ENCODE assay signal across 21 cellular contexts in the genomic region with DNA sequence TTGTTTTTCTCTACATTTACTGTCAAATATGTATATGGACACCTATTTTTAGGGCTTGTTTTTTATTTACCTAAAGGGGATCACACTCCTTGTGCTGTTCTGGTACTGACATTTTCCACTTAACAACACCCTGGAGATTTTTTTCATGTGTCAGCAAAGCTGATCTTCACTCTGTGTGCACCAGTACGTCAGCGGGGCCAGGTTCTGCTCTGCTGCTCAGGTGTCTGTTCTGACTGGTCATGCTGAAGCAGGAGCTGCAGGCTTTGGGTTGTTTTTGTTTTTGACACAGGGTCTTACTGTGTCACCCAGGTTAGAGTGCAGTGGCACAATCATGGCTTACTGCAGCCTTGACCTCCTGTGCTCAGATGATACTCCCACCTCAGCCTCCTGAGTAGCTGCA.
A peak's percentile ranks its signal among the peaks of the same experiment; 100 is the strongest.
DNase-seq lines count a peak whose midpoint lies in the region; ATAC-seq, FAIRE-seq and TF ChIP-seq lines count a peak whose summit lies in the region.
"Had no signal": no experiment of that assay in that cellular context is flagged by ENCODE, and none has a peak within 500 bp of the region (broad histone marks: within the 10 kb centered on the region; RNA-seq: fewer than 3 reads in every experiment).

No MANE protein-coding gene starts in this region.

- peak; percentile 51 for FAIRE-seq in GM12892 (lab: Jason Lieb, UNC)
- no peak for FAIRE-seq in GM12878 (lab: Jason Lieb, UNC)
- FAIRE-seq: TTC549 had no signal

- H3K27me3 ChIP-seq in GM12878 (replicated peaks in 1 of 2; ENCODE audit: control insufficient read depth in 2 of 2, insufficient read depth in 2 of 2, low read length in 1 of 2) (no peaks in the 10 kb centered on the region), testis (no peaks in the 10 kb centered on the region)
- H3K27me3 ChIP-seq: uterus had no signal

- 0% methylated on average over 2 of the region's 2 CpGs for WGBS in GM12878 (ENCODE audit: insufficient coverage, insufficient replicate concordance, low lambda C conversion rate, missing lambda C conversion rate)
- 86 to 95% methylated on average over 2 of the region's 2 CpGs for WGBS in testis, 2 donors

- no peak for TF ChIP-seq EP300 in GM12878 (IDR thresholded peaks at IDR 0.05; ENCODE audit: borderline replicate concordance in 1 of 2, control insufficient read depth in 1 of 2, low read depth in 2 of 2, low read length in 2 of 2)

- CTCF ChIA-PET in GM12878 (lab: Yijun Ruan, JAX): interaction anchor here (0.9 to 1.9 kb wide), 6 partner anchors 10 to 84 kb away, joined by 3 to 6 read pairs (median 4); no protein-coding TSS in a partner anchor

- H3K9ac ChIP-seq in GM12878 (ENCODE audit: control insufficient read depth, insufficient read depth, low read length): no peak overlapping the region

- TF ChIP-seq CTCF in GM12878 (IDR thresholded peaks at IDR 0.05 in 2 of 3, conservative IDR thresholded peaks at IDR 0.05 in 1 of 3; ENCODE audit: control insufficient read depth in 2 of 3, extremely low read depth in 1 of 3, insufficient read depth in 1 of 3, low read depth in 3 of 3, low read length in 3 of 3) (no peak), testis (IDR thresholded peaks at IDR 0.05) (no peak)

- no peak overlapping the region for H3K4me2 ChIP-seq in GM12878 (ENCODE audit: control insufficient read depth, insufficient read depth)

- no peaks in the 10 kb centered on the region for H3K9me3 ChIP-seq in GM12878 (replicated peaks; ENCODE audit: control insufficient read depth, insufficient read depth, low read length)
- H3K9me3 ChIP-seq in testis: no peaks in the 10 kb centered on the region
- H3K9me3 ChIP-seq: prostate gland, uterus had no signal

- no peak for TF ChIP-seq RAD21 in GM12878 (IDR thresholded peaks at IDR 0.05; ENCODE audit: insufficient read depth, low read depth, low read length)

- BruUV-seq in GM12878 (replicated peaks; lab: Mats Ljungman, UMichigan): no TSS peak

- H3K36me3 ChIP-seq in GM12878 (ENCODE audit: control insufficient read depth in 2 of 2, insufficient read depth in 2 of 2, low read length in 1 of 2) (no peaks in the 10 kb centered on the region), testis (ENCODE audit: low read depth, missing control alignments) (no peaks in the 10 kb centered on the region)
- H3K36me3 ChIP-seq: prostate gland, uterus had no signal

- in situ Hi-C loops in GM12878 (cut with MboI): no loop called here

- ATAC-seq in GM21447 (IDR thresholded peaks at IDR 0.05; ENCODE audit: unreplicated experiment) (peak; percentile 72), GM12878 (peak; percentile 99)
- ATAC-seq: HCT116, left lobe of liver had no signal

- SMC1A ChIA-PET in GM12878 (lab: Charles Lee; ENCODE audit: uncharacterized antibody, unreplicated experiment): interaction anchor here (1.0 to 4.3 kb wide), 13 partner anchors 9 to 344 kb away, joined by 3 to 30 read pairs (median 9); no protein-coding TSS in a partner anchor

- DNase-seq in GM12892 (ENCODE audit: insufficient read length): no peak
- no peak for DNase-seq in GM12878 (ENCODE audit: low read depth, low spot score)
- DNase-seq in renal cortical epithelial cell (ENCODE audit: low read depth): peak; percentile 23
- no peak for DNase-seq in occipital lobe (lab: John Stamatoyannopoulos, UW)
- DNase-seq in testis: no peak
- no peak for DNase-seq in activated naive CD4-positive, alpha-beta T cell treated with anti-CD3 and anti-CD28 coated beads, Interleukin-2, amount 50 U/mL, for 16 hours
- no peak for DNase-seq in midbrain (lab: John Stamatoyannopoulos, UW)
- DNase-seq: activated CD8-positive, alpha-beta memory T cell treated with anti-CD3 and anti-CD28 coated beads for 24 hours; activated T-cell treated with anti-CD3 and anti-CD28 coated beads, Interleukin-2, amount 50 U/mL, for 24 hours; caudate nucleus; CD4-positive, alpha-beta memory T cell; DMS 273 treated with DMSO at 0.1 percent for 48 hours; NCI-H1105 treated with DMSO at 0.1 percent for 48 hours; NCI-H446 treated with DMSO at 0.1 percent for 48 hours; SHP77 treated with DMSO at 0.1 percent for 48 hours; uterus had no signal

- H3K4me3 ChIP-seq in GM12878 (no peak overlapping the region), testis (no peak overlapping the region)
- H3K4me3 ChIP-seq: prostate gland, uterus had no signal

- POLR2A ChIA-PET in GM12878 (lab: Charles Lee): interaction anchor here (1.0 to 1.7 kb wide), 7 partner anchors 10 to 72 kb away, joined by 3 to 5 read pairs (median 3); no protein-coding TSS in a partner anchor

- H3K79me2 ChIP-seq in GM12878 (ENCODE audit: control insufficient read depth, insufficient read depth, low read length): no peaks in the 10 kb centered on the region

- intact Hi-C loops in GM12878 (cut with micrococcal nuclease; ENCODE audit: unreplicated experiment) (no loop called here), testis (cut with DNase I; ENCODE audit: low total_unique reads) (no loop called here)

- TF ChIP-seq POLR2A in GM12892 (IDR thresholded peaks at IDR 0.05; ENCODE audit: low read depth, low read length) (no peak), GM12878 (IDR thresholded peaks at IDR 0.05; ENCODE audit: low read depth, low read length) (no peak), testis (IDR thresholded peaks at IDR 0.05) (no peak)

- no peak overlapping the region for H3K27ac ChIP-seq in GM12878 (ENCODE audit: control insufficient read depth, insufficient read depth)
- H3K27ac ChIP-seq in testis: no peak overlapping the region
- H3K27ac ChIP-seq: prostate gland, uterus had no signal

- no peaks in the 10 kb centered on the region for H4K20me1 ChIP-seq in GM12878 (ENCODE audit: control insufficient read depth, insufficient read depth)

- H2AFZ ChIP-seq in GM12878 (ENCODE audit: control insufficient read depth, low read depth, low read length): no peak overlapping the region

- RAD21 ChIA-PET in GM12878 (lab: Charles Lee; ENCODE audit: unreplicated experiment): interaction anchor here (0.8 to 3.7 kb wide), 4 partner anchors 9 to 28 kb away, joined by 3 to 20 read pairs (median 4); no protein-coding TSS in a partner anchor

- H3K4me1 ChIP-seq in GM12878 (ENCODE audit: control insufficient read depth, insufficient read depth, low read length): no peaks in the 10 kb centered on the region
- no peaks in the 10 kb centered on the region for H3K4me1 ChIP-seq in testis
- H3K4me1 ChIP-seq: prostate gland, uterus had no signal

TF ChIP-seq in GM12878, 131 proteins besides CTCF, POLR2A, EP300 and RAD21 (continues in another document):
- TF ChIP-seq TCF3 (IDR thresholded peaks at IDR 0.05; ENCODE audit: borderline replicate concordance, insufficient read depth, low read depth, low read length) (no peak), MEF2A (IDR thresholded peaks at IDR 0.05; ENCODE audit: insufficient read depth, low read depth, low read length) (no peak), ZNF207 (IDR thresholded peaks at IDR 0.05; ENCODE audit: borderline replicate concordance) (no peak), CREM (IDR thresholded peaks at IDR 0.05; ENCODE audit: low read depth) (0 out of 2 replicates have a peak, but pooled peaks have one; percentile 39), HDAC2 (IDR thresholded peaks at IDR 0.05) (no peak), PAX5 (IDR thresholded peaks at IDR 0.05; ENCODE audit: borderline replicate concordance, low read depth, low read length) (peak; percentile 97), KAT2A (conservative IDR thresholded peaks at IDR 0.05; ENCODE audit: control insufficient read depth, low read depth, low read length) (no peak), KLF5 (IDR thresholded peaks at IDR 0.05; ENCODE audit: partially characterized antibody) (no peak), RCOR1 (conservative IDR thresholded peaks at IDR 0.05; ENCODE audit: low read depth, low read length) (no peak), JUNB (IDR thresholded peaks at IDR 0.05) (0 out of 2 replicates have a peak, but pooled peaks have one; percentile 24), NBN (IDR thresholded peaks at IDR 0.05) (no peak), BHLHE40 (IDR thresholded peaks at IDR 0.05; ENCODE audit: borderline replicate concordance in 1 of 2, low read depth in 2 of 2, low read length in 1 of 2) (0 out of 4 replicates have a peak, but pooled peaks of 1 of the 2 experiments have one; percentile 11), IRF4 (IDR thresholded peaks at IDR 0.05; ENCODE audit: low read depth, low read length) (0 out of 2 replicates have a peak, but pooled peaks have one; percentile 25), MXI1 (IDR thresholded peaks at IDR 0.05; ENCODE audit: low read depth, low read length) (no peak), ZNF274 (IDR thresholded peaks at IDR 0.05; ENCODE audit: insufficient read depth, insufficient read length) (no peak), ZSCAN29 (IDR thresholded peaks at IDR 0.05) (no peak), ZZZ3 (IDR thresholded peaks at IDR 0.05; ENCODE audit: control insufficient read depth, insufficient read length, low read depth) (no peak), POU2F2 (IDR thresholded peaks at IDR 0.05; ENCODE audit: borderline replicate concordance, low read depth, low read length) (no peak)
- TF ChIP-seq, protein P1, sequence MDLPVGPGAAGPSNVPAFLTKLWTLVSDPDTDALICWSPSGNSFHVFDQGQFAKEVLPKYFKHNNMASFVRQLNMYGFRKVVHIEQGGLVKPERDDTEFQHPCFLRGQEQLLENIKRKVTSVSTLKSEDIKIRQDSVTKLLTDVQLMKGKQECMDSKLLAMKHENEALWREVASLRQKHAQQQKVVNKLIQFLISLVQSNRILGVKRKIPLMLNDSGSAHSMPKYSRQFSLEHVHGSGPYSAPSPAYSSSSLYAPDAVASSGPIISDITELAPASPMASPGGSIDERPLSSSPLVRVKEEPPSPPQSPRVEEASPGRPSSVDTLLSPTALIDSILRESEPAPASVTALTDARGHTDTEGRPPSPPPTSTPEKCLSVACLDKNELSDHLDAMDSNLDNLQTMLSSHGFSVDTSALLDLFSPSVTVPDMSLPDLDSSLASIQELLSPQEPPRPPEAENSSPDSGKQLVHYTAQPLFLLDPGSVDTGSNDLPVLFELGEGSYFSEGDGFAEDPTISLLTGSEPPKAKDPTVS (IDR thresholded peaks at IDR 0.05; ENCODE audit: low read depth, low read length): no peak
- TF ChIP-seq, protein P2, sequence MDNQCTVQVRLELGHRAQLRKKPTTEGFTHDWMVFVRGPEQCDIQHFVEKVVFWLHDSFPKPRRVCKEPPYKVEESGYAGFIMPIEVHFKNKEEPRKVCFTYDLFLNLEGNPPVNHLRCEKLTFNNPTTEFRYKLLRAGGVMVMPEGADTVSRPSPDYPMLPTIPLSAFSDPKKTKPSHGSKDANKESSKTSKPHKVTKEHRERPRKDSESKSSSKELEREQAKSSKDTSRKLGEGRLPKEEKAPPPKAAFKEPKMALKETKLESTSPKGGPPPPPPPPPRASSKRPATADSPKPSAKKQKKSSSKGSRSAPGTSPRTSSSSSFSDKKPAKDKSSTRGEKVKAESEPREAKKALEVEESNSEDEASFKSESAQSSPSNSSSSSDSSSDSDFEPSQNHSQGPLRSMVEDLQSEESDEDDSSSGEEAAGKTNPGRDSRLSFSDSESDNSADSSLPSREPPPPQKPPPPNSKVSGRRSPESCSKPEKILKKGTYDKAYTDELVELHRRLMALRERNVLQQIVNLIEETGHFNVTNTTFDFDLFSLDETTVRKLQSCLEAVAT (IDR thresholded peaks at IDR 0.05): 0 out of 2 replicates have a peak, but pooled peaks have one; percentile 46
